In genomic region chr3:77039606-77040553, GRCh38 we compare ENCODE assay signal across 9 cellular contexts. TPM values are rescaled to one million over a fixed set of nuclear protein-coding genes. Genes with fewer than 3 reads are reported as not detected.
A peak's percentile ranks its signal among the peaks of the same experiment; 100 is the strongest.
DNase-seq lines count a peak whose midpoint lies in the region; FAIRE-seq and TF ChIP-seq lines count a peak whose summit lies in the region.
"Had no signal": no experiment of that assay in that cellular context is flagged by ENCODE, and none has a peak within 500 bp of the region (broad histone marks: within the 10 kb centered on the region; RNA-seq: fewer than 3 reads in every experiment).

A gene with protein sequence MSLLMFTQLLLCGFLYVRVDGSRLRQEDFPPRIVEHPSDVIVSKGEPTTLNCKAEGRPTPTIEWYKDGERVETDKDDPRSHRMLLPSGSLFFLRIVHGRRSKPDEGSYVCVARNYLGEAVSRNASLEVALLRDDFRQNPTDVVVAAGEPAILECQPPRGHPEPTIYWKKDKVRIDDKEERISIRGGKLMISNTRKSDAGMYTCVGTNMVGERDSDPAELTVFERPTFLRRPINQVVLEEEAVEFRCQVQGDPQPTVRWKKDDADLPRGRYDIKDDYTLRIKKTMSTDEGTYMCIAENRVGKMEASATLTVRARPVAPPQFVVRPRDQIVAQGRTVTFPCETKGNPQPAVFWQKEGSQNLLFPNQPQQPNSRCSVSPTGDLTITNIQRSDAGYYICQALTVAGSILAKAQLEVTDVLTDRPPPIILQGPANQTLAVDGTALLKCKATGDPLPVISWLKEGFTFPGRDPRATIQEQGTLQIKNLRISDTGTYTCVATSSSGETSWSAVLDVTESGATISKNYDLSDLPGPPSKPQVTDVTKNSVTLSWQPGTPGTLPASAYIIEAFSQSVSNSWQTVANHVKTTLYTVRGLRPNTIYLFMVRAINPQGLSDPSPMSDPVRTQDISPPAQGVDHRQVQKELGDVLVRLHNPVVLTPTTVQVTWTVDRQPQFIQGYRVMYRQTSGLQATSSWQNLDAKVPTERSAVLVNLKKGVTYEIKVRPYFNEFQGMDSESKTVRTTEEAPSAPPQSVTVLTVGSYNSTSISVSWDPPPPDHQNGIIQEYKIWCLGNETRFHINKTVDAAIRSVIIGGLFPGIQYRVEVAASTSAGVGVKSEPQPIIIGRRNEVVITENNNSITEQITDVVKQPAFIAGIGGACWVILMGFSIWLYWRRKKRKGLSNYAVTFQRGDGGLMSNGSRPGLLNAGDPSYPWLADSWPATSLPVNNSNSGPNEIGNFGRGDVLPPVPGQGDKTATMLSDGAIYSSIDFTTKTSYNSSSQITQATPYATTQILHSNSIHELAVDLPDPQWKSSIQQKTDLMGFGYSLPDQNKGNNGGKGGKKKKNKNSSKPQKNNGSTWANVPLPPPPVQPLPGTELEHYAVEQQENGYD (N-terminal part only) (plus strand): TSS chr3:77040099. CDS start chr3:77040786, 687 bp downstream.

- H3K36me3 ChIP-seq in BE2C (no peaks in the 10 kb centered on the region), brain microvascular endothelial cell (replicated peaks) (no peaks in the 10 kb centered on the region), kidney (ENCODE audit: control insufficient read depth in 1 of 2, insufficient read depth in 2 of 2, low read length in 2 of 2) (no peaks in the 10 kb centered on the region), suprapubic skin (no peaks in the 10 kb centered on the region)

- DNase-seq in BE2C, result peak; percentile 85
- DNase-seq in NCI-H1105 (lab: John Stamatoyannopoulos, UW), result peak; percentile 9
- DNase-seq in brain microvascular endothelial cell, result peak; percentile 14
- DNase-seq in kidney, result peak; percentile 77
- peak in 1 of 2 donors; percentile 66 for DNase-seq in suprapubic skin (ENCODE audit: low spot score in 2 of 2)
- DNase-seq in immature natural killer cell, result no peak
- no peak for DNase-seq in activated T-cell treated with anti-CD3 and anti-CD28 coated beads, Interleukin-2, amount 50 U/mL, for 48 hours
- no peak for DNase-seq in midbrain (lab: John Stamatoyannopoulos, UW)

- peaks cover 2 to 9% (median 6%) of the 10 kb centered on the region in 3 donors for H3K27me3 Mint-ChIP-seq in immature natural killer cell (ENCODE audit: low read depth in 3 of 3)

- TF ChIP-seq CTCF in BE2C (IDR thresholded peaks at IDR 0.05; ENCODE audit: low read depth, low read length) (no peak), brain microvascular endothelial cell (IDR thresholded peaks at IDR 0.05; ENCODE audit: low read depth, low read length, missing control alignments) (no peak), kidney (IDR thresholded peaks at IDR 0.05; ENCODE audit: borderline replicate concordance, extremely low read depth, insufficient read depth) (no peak), suprapubic skin (IDR thresholded peaks at IDR 0.05) (no peak)

- H3K4me3 ChIP-seq in BE2C (ENCODE audit: low read depth, low read length) (peak within 1 kb of the TSS; percentile 79), brain microvascular endothelial cell (ENCODE audit: low read depth, low read length) (peak within 1 kb of the TSS; percentile 58), kidney (ENCODE audit: low read length in 2 of 2) (peak within 1 kb of the TSS; percentile 48 to 61), suprapubic skin (peak within 1 kb of the TSS; percentile 63)

- no peaks in the 10 kb centered on the region for H3K27me3 ChIP-seq in BE2C
- peaks cover 7% of the 10 kb centered on the region for H3K27me3 ChIP-seq in brain microvascular endothelial cell (replicated peaks)
- H3K27me3 ChIP-seq in suprapubic skin, result peaks cover 25% of the 10 kb centered on the region

- in situ Hi-C loops in brain microvascular endothelial cell (cut with HindIII; ENCODE audit: low pct_ligation_motif_present, low sequenced_read_pairs), result no loop called here

- H3K27ac ChIP-seq in brain microvascular endothelial cell (no peak within 1 kb of the TSS), kidney (ENCODE audit: low read depth in 2 of 2, low read length in 2 of 2) (no peak within 1 kb of the TSS), suprapubic skin (no peak within 1 kb of the TSS)

- intact Hi-C loops in kidney (cut with DNase I), result loop anchor here (10.0 kb wide), 1 partner anchor 215 kb away; no protein-coding TSS in a partner anchor

- peaks cover 5 to 27% (median 13%) of the 10 kb centered on the region in 6 donors for H3K9me3 Mint-ChIP-seq in immature natural killer cell

- H3K36me3 Mint-ChIP-seq in immature natural killer cell, result peaks cover 3 to 4% (median 4%) of the 10 kb centered on the region in 3 donors

- H3K4me1 Mint-ChIP-seq in immature natural killer cell, result no peaks in the 10 kb centered on the region

- no peak for FAIRE-seq in kidney (lab: Jason Lieb, UNC)
- FAIRE-seq: GM18507 had no signal

- WGBS in suprapubic skin, result under 1% methylated on average over 40 of the region's 65 CpGs

- peak within 1 kb of the TSS in 1 of 2 donors; percentile 13 for H3K9ac ChIP-seq in kidney (ENCODE audit: low read length in 2 of 2)

- no peaks in the 10 kb centered on the region for H3K4me1 ChIP-seq in BE2C
- H3K4me1 ChIP-seq in kidney (ENCODE audit: control insufficient read depth in 1 of 2, insufficient read depth in 1 of 2, low read depth in 1 of 2, low read length in 2 of 2), result peaks cover 0 to 3% of the 10 kb centered on the region in 2 donors
- H3K4me1 ChIP-seq in suprapubic skin, result peaks cover 23% of the 10 kb centered on the region

- H3K27ac Mint-ChIP-seq in immature natural killer cell, result no peak within 1 kb of the TSS

- no peak for TF ChIP-seq POLR2A in suprapubic skin (IDR thresholded peaks at IDR 0.05)

- H3K9me3 ChIP-seq in BE2C, result no peaks in the 10 kb centered on the region
- no peaks in the 10 kb centered on the region for H3K9me3 ChIP-seq in kidney (ENCODE audit: control insufficient read depth in 1 of 2, low read length in 2 of 2)
- no peaks in the 10 kb centered on the region for H3K9me3 ChIP-seq in suprapubic skin

- TF ChIP-seq EP300 in suprapubic skin (IDR thresholded peaks at IDR 0.05), result no peak

- no peak within 1 kb of the TSS for H3K4me3 Mint-ChIP-seq in immature natural killer cell

RNA-seq across cellular contexts. Expression of the gene that starts here (rescaled TPM):
- 53.8 TPM for polyA plus RNA-seq in BE2C (2012; ENCODE audit: insufficient read depth, insufficient read length, low read depth)
- total RNA-seq in kidney (1.3 TPM), suprapubic skin (1 to 10 TPM in 3 of 4 donors, under 1 TPM in 1; 0.95 to 6.7 (median 2.2) TPM)
- polyA plus RNA-seq in kidney (ENCODE audit: insufficient read depth, low read depth, low replicate concordance) (1.6 TPM), immature natural killer cell (not detected)

Comparison
In these comparisons a context has a peak if more than half of its experiments do, and no peak if none do; other contexts are left out.
1. DNase-seq: peak in BE2C (single experiment), NCI-H1105 (single experiment), brain microvascular endothelial cell (single experiment) and kidney (single experiment); none in immature natural killer cell (0 of 3), activated T-cell treated with anti-CD3 and anti-CD28 coated beads, Interleukin-2, amount 50 U/mL, for 48 hours (0 of 2) and midbrain (single experiment).
2. Peak in every context shown above with its lines, with median percentiles within 50 percentile points of each other: H3K4me3 ChIP-seq.